8 cellular contexts compared by ENCODE assay signal in genomic region chr7:74206589-74207120, GRCh38. TPM values are rescaled to one million over a fixed set of nuclear protein-coding genes. Genes with fewer than 3 reads are reported as not detected.
A peak's percentile ranks its signal among the peaks of the same experiment; 100 is the strongest.
DNase-seq lines count a peak whose midpoint lies in the region; ATAC-seq and TF ChIP-seq lines count a peak whose summit lies in the region.

No MANE protein-coding gene starts in this region.

- peak overlapping the region in 1 of 8 donors; percentile 57 for H3K27ac Mint-ChIP-seq in CD8-positive, alpha-beta memory T cell

- peaks cover 7 to 11% of the 10 kb centered on the region in 2 donors for H3K27me3 Mint-ChIP-seq in CD8-positive, alpha-beta memory T cell

- no peak overlapping the region for H3K27ac ChIP-seq in CD8-positive, alpha-beta memory T cell (ENCODE audit: low read depth, low read length)
- H3K27ac ChIP-seq in right lobe of liver, result no peak overlapping the region

- POLR2A ChIA-PET in CD8-positive, alpha-beta memory T cell (lab: Charles Lee), result interaction anchor here (0.6 kb wide), 1 partner anchor 196 kb away, joined by 3 read pairs; no protein-coding TSS in a partner anchor

- 23% methylated on average over 17 of the region's 23 CpGs for WGBS in right lobe of liver (ENCODE audit: insufficient coverage, low coverage, low lambda C conversion rate, missing lambda C conversion rate)

- peaks cover 7% of the 10 kb centered on the region for H3K4me1 ChIP-seq in CD8-positive, alpha-beta memory T cell (ENCODE audit: insufficient read depth, low read length)
- H3K4me1 ChIP-seq in HAP-1 (no peaks in the 10 kb centered on the region; the same call in 1 of the 2 replicates), right lobe of liver (no peaks in the 10 kb centered on the region)

- H3K36me3 Mint-ChIP-seq in CD8-positive, alpha-beta memory T cell, result peaks cover 0 to 2% (median 0%) of the 10 kb centered on the region in 3 donors

- H3K4me3 Mint-ChIP-seq in CD8-positive, alpha-beta memory T cell, result peak overlapping the region; percentile 30 to 78 (median 55)

- H3K4me3 ChIP-seq in CD8-positive, alpha-beta memory T cell (ENCODE audit: low read length), result no peak overlapping the region
- H3K4me3 ChIP-seq in HAP-1 (no peak overlapping the region), right lobe of liver (peak overlapping the region in 2 of 3 donors; percentile 11 to 28)

- TF ChIP-seq CTCF in right lobe of liver (IDR thresholded peaks at IDR 0.05), result peak; percentile 97 to 98 (median 98)

- CTCF ChIA-PET in CD8-positive, alpha-beta memory T cell (lab: Charles Lee), result interaction anchor here (0.6 to 3.5 kb wide), 31 partner anchors 9 to 216 kb away, joined by 3 to 82 read pairs (median 5); partner anchors contain the start of gene EIF4H

- H3K9me3 Mint-ChIP-seq in CD8-positive, alpha-beta memory T cell, result peaks cover 0 to 2% (median 0%) of the 10 kb centered on the region in 5 donors

- intact Hi-C loops in right lobe of liver (cut with DNase I), result loop anchor here (5.0 to 10.0 kb wide), 5 partner anchors 68 to 342 kb away; partner anchors contain the start of gene TMEM270 (in 1 of the 2)

- ATAC-seq in right lobe of liver (peak; percentile 96 to 97 (median 97)), HG03196 (IDR thresholded peaks at IDR 0.05; ENCODE audit: unreplicated experiment) (no peak)

- no peaks in the 10 kb centered on the region for H3K27me3 ChIP-seq in CD8-positive, alpha-beta memory T cell (ENCODE audit: insufficient read depth, low read length, poor library complexity, severe bottlenecking)
- H3K27me3 ChIP-seq in HAP-1 (ENCODE audit: low read depth) (no peaks in the 10 kb centered on the region), right lobe of liver (no peaks in the 10 kb centered on the region)

- H3K9me3 ChIP-seq in CD8-positive, alpha-beta memory T cell (ENCODE audit: low read length), result no peaks in the 10 kb centered on the region
- H3K9me3 ChIP-seq in HAP-1 (no peaks in the 10 kb centered on the region), right lobe of liver (no peaks in the 10 kb centered on the region)

- H3K4me1 Mint-ChIP-seq in CD8-positive, alpha-beta memory T cell, result peaks cover 8 to 23% (median 12%) of the 10 kb centered on the region in 3 donors

- in situ Hi-C loops in HAP-1 (cut with MboI; ENCODE audit: low sequenced_read_pairs), result loop anchor here (5.0 kb wide), 1 partner anchor 196 kb away; no protein-coding TSS in a partner anchor

- TF ChIP-seq POLR2A in right lobe of liver (IDR thresholded peaks at IDR 0.05), result no peak

- no peaks in the 10 kb centered on the region for H3K36me3 ChIP-seq in CD8-positive, alpha-beta memory T cell (ENCODE audit: insufficient read depth, low read length)
- H3K36me3 ChIP-seq in HAP-1 (replicated peaks), result no peaks in the 10 kb centered on the region
- H3K36me3 ChIP-seq in right lobe of liver, result no peaks in the 10 kb centered on the region

- peak; percentile 67 to 81 (median 74) for DNase-seq in CD8-positive, alpha-beta memory T cell
- peak; percentile 66 to 92 for DNase-seq in HAP-1 (ENCODE audit: low spot score in 2 of 2)
- peak; percentile 30 for DNase-seq in NCI-H345 treated with DMSO at 0.1 percent for 48 hours (lab: John Stamatoyannopoulos, UW; ENCODE audit: unreplicated experiment)
- peak; percentile 63 to 72 for DNase-seq in activated CD4-positive, alpha-beta T cell treated with anti-CD3 and anti-CD28 coated beads, Interleukin-2, amount 50 U/mL, for 24 hours (ENCODE audit: low read depth in 1 of 2, low spot score in 1 of 2)
- DNase-seq in dedifferentiated amniotic fluid mesenchymal stem cell (ENCODE audit: extremely low spot score), result peak; percentile 60
- peak; percentile 88 to 90 (median 89) for DNase-seq in right lobe of liver
- peak; percentile 72 to 82 for DNase-seq in stimulated activated CD4-positive, alpha-beta T cell treated with anti-CD3 and anti-CD28 coated beads, Interleukin-4, amount 100 ng/mL, for 48 hours (ENCODE audit: low read depth in 2 of 2)

RNA-seq across cellular contexts. Expression of gene LAT2, which starts 3.2 kb away (rescaled TPM):
- 1 to 10 TPM; 1.9 to 2.8 TPM for total RNA-seq in CD8-positive, alpha-beta memory T cell
- 6.5 TPM for polyA plus RNA-seq in CD8-positive, alpha-beta memory T cell
- total RNA-seq in right lobe of liver, result 10 to 100 TPM in 1 of 6 experiments, 1 to 10 TPM in 5; 3.8 to 10.6 (median 6.6) TPM

RNA-seq across cellular contexts. Expression of gene EIF4H, which starts 32.5 kb away (rescaled TPM):
- total RNA-seq in CD8-positive, alpha-beta memory T cell, result 100 to 1,000 TPM; 346 to 349 TPM
- 207 TPM for polyA plus RNA-seq in CD8-positive, alpha-beta memory T cell
- total RNA-seq in right lobe of liver, result 100 to 1,000 TPM; 117 to 128 (median 118) TPM

RNA-seq across cellular contexts. Expression of gene RFC2, which starts 47.5 kb away (rescaled TPM):
- total RNA-seq in CD8-positive, alpha-beta memory T cell, result 10 to 100 TPM; 88.9 to 99.4 TPM
- polyA plus RNA-seq in CD8-positive, alpha-beta memory T cell, result 24.8 TPM
- total RNA-seq in right lobe of liver, result 10 to 100 TPM in 5 of 6 experiments, 1 to 10 TPM in 1; 8.0 to 21.3 (median 12.2) TPM

Comparison
In these comparisons a context has a peak if more than half of its experiments do, and no peak if none do; other contexts are left out.
1. DNase-seq: peak in every context shown above with its lines; median percentile 89 in right lobe of liver; 79 in HAP-1; 77 in stimulated activated CD4-positive, alpha-beta T cell treated with anti-CD3 and anti-CD28 coated beads, Interleukin-4, amount 100 ng/mL, for 48 hours; 74 in CD8-positive, alpha-beta memory T cell; 68 in activated CD4-positive, alpha-beta T cell treated with anti-CD3 and anti-CD28 coated beads, Interleukin-2, amount 50 U/mL, for 24 hours; 60 in dedifferentiated amniotic fluid mesenchymal stem cell; 30 in NCI-H345 treated with DMSO at 0.1 percent for 48 hours.
2. H3K4me3 ChIP-seq: peak in right lobe of liver (2 of 3); none in CD8-positive, alpha-beta memory T cell (single experiment) and HAP-1 (single experiment).
3. RNA of gene RFC2, which starts 47.5 kb away (total RNA-seq): 88.9 to 99.4 TPM in CD8-positive, alpha-beta memory T cell; 8.0 to 21.3 TPM in right lobe of liver; every median in the first group is over 4 times any median in the second.